Comparison of ENCODE assay signal across 8 cellular contexts in genomic region chr1:1250828-1251284, GRCh38. TPM values are rescaled to one million over a fixed set of nuclear protein-coding genes. Genes with fewer than 3 reads are reported as not detected.
DNase-seq lines count a peak whose midpoint lies in the region; ATAC-seq and TF ChIP-seq lines count a peak whose summit lies in the region.

No MANE protein-coding gene starts in this region.

- DNase-seq in BE2C, result peak; percentile 10
- peak; percentile 71 to 74 for DNase-seq in activated CD4-positive, alpha-beta T cell treated with anti-CD3 and anti-CD28 coated beads for 4 hours
- peak; percentile 65 for DNase-seq in stimulated activated naive CD8-positive, alpha-beta T cell treated with anti-CD3 and anti-CD28 coated beads, Interleukin-15, Interleukin-2, amounts not matched to agents 100 U/mL and 50 U/mL, for 24 hours
- no peak for DNase-seq in D341Med (ENCODE audit: low spot score)

- H3K27me3 ChIP-seq in BE2C, result peaks cover 20% of the 10 kb centered on the region

- H3K9me3 ChIP-seq in BE2C, result no peaks in the 10 kb centered on the region

- no peak for TF ChIP-seq CTCF in BE2C (IDR thresholded peaks at IDR 0.05; ENCODE audit: low read depth, low read length)

- peak; percentile 48 for ATAC-seq in HG02973 (IDR thresholded peaks at IDR 0.05; ENCODE audit: unreplicated experiment)
- peak; percentile 90 for ATAC-seq in esophagus mucosa
- peak; percentile 74 for ATAC-seq in stimulated activated naive CD8-positive, alpha-beta T cell treated with anti-CD3 and anti-CD28 coated beads, Interleukin-15, Interleukin-2, amounts not matched to agents 100 U/mL and 50 U/mL, for 24 hours
- no peak for ATAC-seq in GM18873 (IDR thresholded peaks at IDR 0.05; ENCODE audit: low FRiP score, unreplicated experiment)
- ATAC-seq in GM21515 (IDR thresholded peaks at IDR 0.05; ENCODE audit: unreplicated experiment), result no peak

- H3K4me3 ChIP-seq in BE2C (ENCODE audit: low read depth, low read length), result no peak overlapping the region

- no peaks in the 10 kb centered on the region for H3K4me1 ChIP-seq in BE2C

- peaks cover 29% of the 10 kb centered on the region for H3K36me3 ChIP-seq in BE2C

RNA-seq across cellular contexts. Expression of gene C1QTNF12, which starts 4.3 kb away (rescaled TPM):
- polyA plus RNA-seq in BE2C (2012; ENCODE audit: insufficient read depth, insufficient read length, low read depth), result 8.4 TPM
- 3.9 TPM for total RNA-seq in esophagus mucosa

RNA-seq across cellular contexts. Expression of gene B3GALT6, which starts 18.8 kb away (rescaled TPM):
- 33.8 TPM for polyA plus RNA-seq in BE2C (2012; ENCODE audit: insufficient read depth, insufficient read length, low read depth)
- total RNA-seq in esophagus mucosa, result 8.4 TPM

RNA-seq across cellular contexts. Expression of gene SDF4, which starts 19.1 kb away (rescaled TPM):
- 404 TPM for polyA plus RNA-seq in BE2C (2012; ENCODE audit: insufficient read depth, insufficient read length, low read depth)
- total RNA-seq in esophagus mucosa, result 69.9 TPM

RNA-seq across cellular contexts. Expression of gene UBE2J2, which starts 22.8 kb away (rescaled TPM):
- polyA plus RNA-seq in BE2C (2012; ENCODE audit: insufficient read depth, insufficient read length, low read depth), result 166 TPM
- 45.0 TPM for total RNA-seq in esophagus mucosa

RNA-seq across cellular contexts. Expression of gene SCNN1D, which starts 29.4 kb away (rescaled TPM):
- 5.7 TPM for polyA plus RNA-seq in BE2C (2012; ENCODE audit: insufficient read depth, insufficient read length, low read depth)
- 2.8 TPM for total RNA-seq in esophagus mucosa

Comparison
In these comparisons a context has a peak if more than half of its experiments do, and no peak if none do; other contexts are left out.
1. ATAC-seq: peak in HG02973 (single experiment), esophagus mucosa (single experiment) and stimulated activated naive CD8-positive, alpha-beta T cell treated with anti-CD3 and anti-CD28 coated beads, Interleukin-15, Interleukin-2, amounts not matched to agents 100 U/mL and 50 U/mL, for 24 hours (single experiment); none in GM18873 (single experiment) and GM21515 (single experiment).